In genomic region chr7:152760384-152761115, GRCh38 we compare ENCODE assay signal across 8 cellular contexts. TPM values are rescaled to one million over a fixed set of nuclear protein-coding genes. Genes with fewer than 3 reads are reported as not detected.
A peak's percentile ranks its signal among the peaks of the same experiment; 100 is the strongest.
DNase-seq lines count a peak whose midpoint lies in the region; ATAC-seq and TF ChIP-seq lines count a peak whose summit lies in the region.

No MANE protein-coding gene starts in this region.

- peaks cover 7% of the 10 kb centered on the region for H3K4me1 ChIP-seq in HAP-1
- H3K4me1 ChIP-seq in esophagus squamous epithelium = peaks cover 0 to 29% (median 11%) of the 10 kb centered on the region in 3 donors
- peaks cover 4% of the 10 kb centered on the region for H3K4me1 ChIP-seq in rectal smooth muscle tissue (ENCODE audit: control insufficient read depth, insufficient read depth, low read length)

- peak overlapping the region; percentile 12 for H3K9ac ChIP-seq in rectal smooth muscle tissue (ENCODE audit: low read length)

- peaks cover 7% of the 10 kb centered on the region for H3K36me3 Mint-ChIP-seq in CD4-positive, alpha-beta T cell (ENCODE audit: low read depth)

- H3K27ac Mint-ChIP-seq in CD4-positive, alpha-beta T cell = peak overlapping the region; percentile 78

- no peak overlapping the region for H3K27ac ChIP-seq in CD4-positive, alpha-beta T cell (ENCODE audit: low read depth, low read length)
- H3K27ac ChIP-seq in esophagus squamous epithelium = peak overlapping the region; percentile 86 to 97 (median 95)
- H3K27ac ChIP-seq in rectal smooth muscle tissue (ENCODE audit: low read depth, low read length) = no peak overlapping the region

- no peaks in the 10 kb centered on the region for H3K9me3 Mint-ChIP-seq in CD4-positive, alpha-beta T cell

- CTCF ChIA-PET in CD4-positive, alpha-beta T cell (lab: Charles Lee) = no interaction called here

- TF ChIP-seq CTCF in CD4-positive, alpha-beta T cell (IDR thresholded peaks at IDR 0.05) = no peak
- TF ChIP-seq CTCF in esophagus squamous epithelium (IDR thresholded peaks at IDR 0.05) = no peak

- H3K4me3 Mint-ChIP-seq in CD4-positive, alpha-beta T cell = peak overlapping the region; percentile 92

- no peaks in the 10 kb centered on the region for H3K9me3 ChIP-seq in CD4-positive, alpha-beta T cell (ENCODE audit: control insufficient read depth, low read length)
- H3K9me3 ChIP-seq in HAP-1 = no peaks in the 10 kb centered on the region
- no peaks in the 10 kb centered on the region for H3K9me3 ChIP-seq in esophagus squamous epithelium

- no peaks in the 10 kb centered on the region for H3K27me3 ChIP-seq in CD4-positive, alpha-beta T cell (ENCODE audit: control insufficient read depth, insufficient read depth, low read length)
- H3K27me3 ChIP-seq in HAP-1 (ENCODE audit: low read depth) = no peaks in the 10 kb centered on the region
- H3K27me3 ChIP-seq in esophagus squamous epithelium = no peaks in the 10 kb centered on the region
- H3K27me3 ChIP-seq in rectal smooth muscle tissue (ENCODE audit: control insufficient read depth, insufficient read depth, low read length) = no peaks in the 10 kb centered on the region

- peaks cover 21% of the 10 kb centered on the region for H3K4me1 Mint-ChIP-seq in CD4-positive, alpha-beta T cell (ENCODE audit: low read depth)

- no peaks in the 10 kb centered on the region for H3K27me3 Mint-ChIP-seq in CD4-positive, alpha-beta T cell

- WGBS in esophagus squamous epithelium, 2 donors = 14 to 17% methylated on average over 14 of the region's 14 CpGs

- intact Hi-C loops in CD4-positive, alpha-beta T cell (cut with DNase I, micrococcal nuclease) = no loop called here
- intact Hi-C loops in esophagus squamous epithelium (cut with DNase I) = no loop called here

- peak in 1 of 10 experiments; percentile 7 for DNase-seq in CD4-positive, alpha-beta T cell
- peak in 1 of 2 experiments; percentile 14 for DNase-seq in HAP-1 (ENCODE audit: low spot score in 2 of 2)
- DNase-seq in esophagus squamous epithelium (lab: John Stamatoyannopoulos, UW) = no peak
- DNase-seq in cortex of kidney (lab: John Stamatoyannopoulos, UW) = no peak
- DNase-seq in stimulated activated CD4-positive, alpha-beta T cell treated with anti-CD3 and anti-CD28 coated beads, Interleukin-4, amount 100 ng/mL, for 1 hour = no peak
- DNase-seq in mucosa of gallbladder (ENCODE audit: low spot score) = no peak

- POLR2A ChIA-PET in CD4-positive, alpha-beta T cell (lab: Charles Lee) = no interaction called here

- H3K4me3 ChIP-seq in HAP-1 (peak overlapping the region; percentile 68), esophagus squamous epithelium (peak overlapping the region; percentile 76 to 98 (median 96)), rectal smooth muscle tissue (ENCODE audit: low read length) (peak overlapping the region; percentile 87)

- H3K36me3 ChIP-seq in HAP-1 (replicated peaks) (no peaks in the 10 kb centered on the region), esophagus squamous epithelium (no peaks in the 10 kb centered on the region), rectal smooth muscle tissue (ENCODE audit: control insufficient read depth, insufficient read depth, low read length) (no peaks in the 10 kb centered on the region)

- ATAC-seq in CD4-positive, alpha-beta T cell (ENCODE audit: poor library complexity) = no peak
- ATAC-seq in SK-N-SH treated with all-trans-retinoic acid at 6 μM for 48 hours = peak; percentile 18

- in situ Hi-C loops in HAP-1 (cut with MboI; ENCODE audit: low sequenced_read_pairs) = no loop called here

- no peak for TF ChIP-seq POLR2A in esophagus squamous epithelium (IDR thresholded peaks at IDR 0.05)

TF ChIP-seq in SK-N-SH treated with all-trans-retinoic acid at 6 μM for 48 hours, 23 proteins besides CTCF, POLR2A, EP300 and RAD21:
- no peak for TF ChIP-seq TCF4 (CRISPR knock-in tag; IDR thresholded peaks at IDR 0.05; ENCODE audit: borderline replicate concordance)
- no peak for TF ChIP-seq OSR1 (CRISPR knock-in tag; IDR thresholded peaks at IDR 0.05)
- no peak for TF ChIP-seq ZFP3 (CRISPR knock-in tag; IDR thresholded peaks at IDR 0.05)
- no peak for TF ChIP-seq ZC3H10 (CRISPR knock-in tag; IDR thresholded peaks at IDR 0.05)
- TF ChIP-seq CSDC2 (CRISPR knock-in tag; IDR thresholded peaks at IDR 0.05) = no peak
- no peak for TF ChIP-seq GLIS3 (CRISPR knock-in tag; IDR thresholded peaks at IDR 0.05)
- TF ChIP-seq ZNF565 (CRISPR knock-in tag; conservative IDR thresholded peaks at IDR 0.05; ENCODE audit: low read depth) = no peak
- TF ChIP-seq SNAI2 (CRISPR knock-in tag; IDR thresholded peaks at IDR 0.05) = no peak
- TF ChIP-seq PPARA (CRISPR knock-in tag; IDR thresholded peaks at IDR 0.05; ENCODE audit: borderline replicate concordance) = no peak
- TF ChIP-seq RARB (CRISPR knock-in tag; IDR thresholded peaks at IDR 0.05) = no peak
- TF ChIP-seq ZFP30 (CRISPR knock-in tag; IDR thresholded peaks at IDR 0.05) = no peak
- TF ChIP-seq, protein P1, sequence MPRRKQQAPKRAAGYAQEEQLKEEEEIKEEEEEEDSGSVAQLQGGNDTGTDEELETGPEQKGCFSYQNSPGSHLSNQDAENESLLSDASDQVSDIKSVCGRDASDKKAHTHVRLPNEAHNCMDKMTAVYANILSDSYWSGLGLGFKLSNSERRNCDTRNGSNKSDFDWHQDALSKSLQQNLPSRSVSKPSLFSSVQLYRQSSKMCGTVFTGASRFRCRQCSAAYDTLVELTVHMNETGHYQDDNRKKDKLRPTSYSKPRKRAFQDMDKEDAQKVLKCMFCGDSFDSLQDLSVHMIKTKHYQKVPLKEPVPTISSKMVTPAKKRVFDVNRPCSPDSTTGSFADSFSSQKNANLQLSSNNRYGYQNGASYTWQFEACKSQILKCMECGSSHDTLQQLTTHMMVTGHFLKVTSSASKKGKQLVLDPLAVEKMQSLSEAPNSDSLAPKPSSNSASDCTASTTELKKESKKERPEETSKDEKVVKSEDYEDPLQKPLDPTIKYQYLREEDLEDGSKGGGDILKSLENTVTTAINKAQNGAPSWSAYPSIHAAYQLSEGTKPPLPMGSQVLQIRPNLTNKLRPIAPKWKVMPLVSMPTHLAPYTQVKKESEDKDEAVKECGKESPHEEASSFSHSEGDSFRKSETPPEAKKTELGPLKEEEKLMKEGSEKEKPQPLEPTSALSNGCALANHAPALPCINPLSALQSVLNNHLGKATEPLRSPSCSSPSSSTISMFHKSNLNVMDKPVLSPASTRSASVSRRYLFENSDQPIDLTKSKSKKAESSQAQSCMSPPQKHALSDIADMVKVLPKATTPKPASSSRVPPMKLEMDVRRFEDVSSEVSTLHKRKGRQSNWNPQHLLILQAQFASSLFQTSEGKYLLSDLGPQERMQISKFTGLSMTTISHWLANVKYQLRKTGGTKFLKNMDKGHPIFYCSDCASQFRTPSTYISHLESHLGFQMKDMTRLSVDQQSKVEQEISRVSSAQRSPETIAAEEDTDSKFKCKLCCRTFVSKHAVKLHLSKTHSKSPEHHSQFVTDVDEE (CRISPR knock-in tag; IDR thresholded peaks at IDR 0.05) = no peak
- TF ChIP-seq ZNF8 (CRISPR knock-in tag; IDR thresholded peaks at IDR 0.05) = no peak
- no peak for TF ChIP-seq CREB5 (CRISPR knock-in tag; IDR thresholded peaks at IDR 0.05; ENCODE audit: low read depth)
- TF ChIP-seq, protein P2, sequence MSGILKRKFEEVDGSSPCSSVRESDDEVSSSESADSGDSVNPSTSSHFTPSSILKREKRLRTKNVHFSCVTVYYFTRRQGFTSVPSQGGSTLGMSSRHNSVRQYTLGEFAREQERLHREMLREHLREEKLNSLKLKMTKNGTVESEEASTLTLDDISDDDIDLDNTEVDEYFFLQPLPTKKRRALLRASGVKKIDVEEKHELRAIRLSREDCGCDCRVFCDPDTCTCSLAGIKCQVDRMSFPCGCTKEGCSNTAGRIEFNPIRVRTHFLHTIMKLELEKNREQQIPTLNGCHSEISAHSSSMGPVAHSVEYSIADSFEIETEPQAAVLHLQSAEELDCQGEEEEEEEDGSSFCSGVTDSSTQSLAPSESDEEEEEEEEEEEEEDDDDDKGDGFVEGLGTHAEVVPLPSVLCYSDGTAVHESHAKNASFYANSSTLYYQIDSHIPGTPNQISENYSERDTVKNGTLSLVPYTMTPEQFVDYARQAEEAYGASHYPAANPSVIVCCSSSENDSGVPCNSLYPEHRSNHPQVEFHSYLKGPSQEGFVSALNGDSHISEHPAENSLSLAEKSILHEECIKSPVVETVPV (CRISPR knock-in tag; IDR thresholded peaks at IDR 0.05) = no peak
- no peak for TF ChIP-seq ISL1 (CRISPR knock-in tag; IDR thresholded peaks at IDR 0.05)
- no peak for TF ChIP-seq ZNF70 (CRISPR knock-in tag; IDR thresholded peaks at IDR 0.05)
- no peak for TF ChIP-seq BACH2 (CRISPR knock-in tag; IDR thresholded peaks at IDR 0.05; ENCODE audit: borderline replicate concordance)

RNA-seq across cellular contexts. Expression of gene ACTR3B, which starts 1.0 kb away (rescaled TPM):
- total RNA-seq in CD4-positive, alpha-beta T cell = 1 to 10 TPM; 3.8 to 3.9 TPM
- 1 to 10 TPM; 4.2 to 7.4 (median 5.6) TPM for total RNA-seq in esophagus squamous epithelium
- total RNA-seq in mucosa of gallbladder = 7.3 TPM

Comparison
In these comparisons a context has a peak if more than half of its experiments do, and no peak if none do; other contexts are left out.
1. H3K27ac ChIP-seq: peak in esophagus squamous epithelium (4 of 4); none in CD4-positive, alpha-beta T cell (single experiment) and rectal smooth muscle tissue (single experiment).
2. Peak in every context shown above with its lines, with median percentiles within 50 percentile points of each other: H3K4me3 ChIP-seq.